ENCODE assay signal across 23 cellular contexts in the genomic region with DNA sequence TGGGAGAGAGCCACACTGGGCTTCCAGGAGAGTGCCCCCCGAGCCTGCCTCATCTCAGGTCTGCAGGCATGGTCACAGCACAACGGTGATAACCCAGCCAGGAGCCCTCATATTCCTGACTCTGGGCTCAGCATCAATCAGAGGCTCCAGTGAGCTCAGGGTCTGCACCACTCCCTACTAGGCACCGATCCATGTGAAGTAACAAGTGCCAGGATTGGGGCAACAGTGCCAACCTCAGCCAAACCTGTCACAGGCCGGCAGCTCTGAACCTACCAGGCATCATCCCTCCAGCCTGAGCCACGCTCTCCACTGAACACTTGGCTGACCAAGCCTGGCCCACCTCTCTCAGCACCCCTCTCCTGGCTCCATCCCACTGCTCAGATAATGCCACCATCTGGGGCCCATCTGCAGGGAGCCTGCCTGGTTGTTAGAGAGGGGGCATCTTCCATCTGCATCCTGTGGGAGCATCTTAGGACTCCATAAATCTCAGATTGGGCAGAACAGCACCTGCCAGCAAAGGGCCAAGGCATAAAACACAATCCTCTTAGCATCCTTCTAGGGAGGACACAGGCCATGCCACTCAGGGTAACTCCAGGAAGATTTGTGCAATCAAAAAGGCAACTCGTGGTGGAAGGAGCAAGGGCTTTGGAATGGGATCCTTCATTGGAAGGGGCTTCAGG.
DNase-seq lines count a peak whose midpoint lies in the region; ATAC-seq and TF ChIP-seq lines count a peak whose summit lies in the region.
"Had no signal": no experiment of that assay in that cellular context is flagged by ENCODE, and none has a peak within 500 bp of the region (broad histone marks: within the 10 kb centered on the region; RNA-seq: fewer than 3 reads in every experiment).

No MANE protein-coding gene starts in this region.

- no peaks in the 10 kb centered on the region for H3K36me3 Mint-ChIP-seq in nephron progenitor cell (ENCODE audit: low read depth)

- no peak for TF ChIP-seq CTCF in nephron progenitor cell (IDR thresholded peaks at IDR 0.05)

- no peak overlapping the region for H3K4me3 Mint-ChIP-seq in nephron progenitor cell
- H3K4me3 Mint-ChIP-seq: CD4-positive, alpha-beta T cell had no signal

- DNase-seq in DMS 273 treated with DMSO at 0.1 percent for 48 hours (lab: John Stamatoyannopoulos, UW) (peak; percentile 74), NCI-H446 (lab: John Stamatoyannopoulos, UW) (peak; percentile 99), NCI-H82 treated with DMSO at 0.1 percent for 48 hours (lab: John Stamatoyannopoulos, UW; ENCODE audit: unreplicated experiment) (peak; percentile 81), islet precursor cell (peak; percentile 38), DMS53 treated with DMSO at 0.1 percent for 48 hours (lab: John Stamatoyannopoulos, UW; ENCODE audit: unreplicated experiment) (no peak), CD1c-positive myeloid dendritic cell (ENCODE audit: extremely low spot score) (no peak), nephron progenitor cell (no peak)
- DNase-seq: CD4-positive, alpha-beta T cell; DMS79; EL; GF-D8; H7; Karpas-422; NCI-H1092; NCI-H1417 treated with DMSO at 0.1 percent for 48 hours; NCI-H187 treated with DMSO at 0.1 percent for 48 hours; NCI-H748 treated with DMSO at 0.1 percent for 48 hours; PC-9; SJCRH30 had no signal

- H3K27ac Mint-ChIP-seq in nephron progenitor cell, result no peak overlapping the region
- H3K27ac Mint-ChIP-seq: CD4-positive, alpha-beta T cell had no signal

- H3K4me1 Mint-ChIP-seq in nephron progenitor cell, result peaks cover 18% of the 10 kb centered on the region

- ATAC-seq in GM21381 (IDR thresholded peaks at IDR 0.05; ENCODE audit: unreplicated experiment), result no peak
- ATAC-seq: HepG2, Right ventricle myocardium inferior, SK-N-SH treated with all-trans-retinoic acid at 6 μM for 48 hours had no signal

- no peaks in the 10 kb centered on the region for H3K9me3 Mint-ChIP-seq in nephron progenitor cell
- H3K9me3 Mint-ChIP-seq: CD4-positive, alpha-beta T cell had no signal

- peaks cover 38% of the 10 kb centered on the region for H3K27me3 Mint-ChIP-seq in nephron progenitor cell (ENCODE audit: low read depth, poor library complexity)

Comparison
In these comparisons a context has a peak if more than half of its experiments do, and no peak if none do; other contexts are left out.
1. DNase-seq: peak in DMS 273 treated with DMSO at 0.1 percent for 48 hours (single experiment), NCI-H446 (2 of 2), NCI-H82 treated with DMSO at 0.1 percent for 48 hours (single experiment) and islet precursor cell (single experiment); none in DMS53 treated with DMSO at 0.1 percent for 48 hours (single experiment), CD1c-positive myeloid dendritic cell (single experiment) and nephron progenitor cell (single experiment).